17 cellular contexts compared by ENCODE assay signal in the genomic region with DNA sequence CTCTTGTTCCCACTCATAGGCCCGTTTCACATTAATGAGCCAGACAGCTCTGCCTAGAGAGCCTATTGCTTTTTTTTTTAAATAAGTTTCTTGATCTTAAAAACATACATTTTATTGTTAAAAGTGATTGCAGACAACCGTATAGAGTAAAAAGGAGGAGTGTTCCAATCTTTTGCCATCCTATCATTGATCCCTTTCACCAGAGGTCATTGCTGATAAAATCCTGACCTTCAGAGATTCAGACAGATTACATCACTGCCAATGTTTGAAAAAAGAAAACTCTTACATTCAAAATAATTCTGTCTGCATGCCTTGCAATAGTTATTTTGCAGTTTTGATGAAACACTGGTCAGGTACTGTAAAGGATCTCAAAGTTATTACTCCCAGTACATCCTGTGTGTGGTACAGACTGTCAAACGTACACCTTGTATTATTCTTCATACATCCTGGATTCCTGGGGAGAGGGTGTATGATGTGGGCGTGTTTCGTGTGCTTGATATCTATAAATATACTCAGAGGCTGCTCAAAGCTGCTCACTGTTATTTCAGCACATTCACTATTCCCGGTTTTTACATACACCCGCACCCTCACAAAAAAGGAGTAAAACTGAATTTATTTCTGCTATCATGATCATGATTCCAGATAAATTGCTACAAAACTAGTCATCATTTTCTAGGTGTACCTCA. TPM values are rescaled to one million over a fixed set of nuclear protein-coding genes. Genes with fewer than 3 reads are reported as not detected.
DNase-seq lines count a peak whose midpoint lies in the region; ATAC-seq and TF ChIP-seq lines count a peak whose summit lies in the region.
"Had no signal": no experiment of that assay in that cellular context is flagged by ENCODE, and none has a peak within 500 bp of the region (broad histone marks: within the 10 kb centered on the region; RNA-seq: fewer than 3 reads in every experiment).

No MANE protein-coding gene starts in this region.

- no peaks in the 10 kb centered on the region for H3K4me1 ChIP-seq in parathyroid adenoma
- H3K4me1 ChIP-seq: BE2C had no signal

- H3K4me3 Mint-ChIP-seq in activated naive CD4-positive, alpha-beta T cell treated with anti-CD3 and anti-CD28 coated beads for 36 hours: no peak overlapping the region
- H3K4me3 Mint-ChIP-seq in activated T-helper 2 cell treated with anti-CD3 and anti-CD28 coated beads, Interferon-gamma antibody, Interleukin-2, Interleukin-4, amounts not matched to agents 10 μg/mL and 5 μg/mL and 100 μg/mL, durations not matched to agents 14 hours and 24 hours and 36 hours (ENCODE audit: low read depth): no peak overlapping the region

- TF ChIP-seq CTCF in parathyroid adenoma (IDR thresholded peaks at IDR 0.05): no peak

- no peak overlapping the region for H3K9ac ChIP-seq in parathyroid adenoma

- CTCF ChIA-PET in activated naive CD4-positive, alpha-beta T cell treated with anti-CD3 and anti-CD28 coated beads for 36 hours (lab: Charles Lee): interaction anchor here (0.7 kb wide), 2 partner anchors 146 to 253 kb away, joined by 3 read pairs; no protein-coding TSS in a partner anchor

- H3K27me3 ChIP-seq in parathyroid adenoma (ENCODE audit: control insufficient read depth, insufficient read depth, low read length): no peaks in the 10 kb centered on the region
- H3K27me3 ChIP-seq: BE2C had no signal

- no peak overlapping the region for H3K4me3 ChIP-seq in parathyroid adenoma (ENCODE audit: low read depth, low read length)

- no peak for DNase-seq in activated naive CD4-positive, alpha-beta T cell treated with anti-CD3 and anti-CD28 coated beads for 36 hours
- no peak for DNase-seq in activated naive CD4-positive, alpha-beta T cell treated with anti-CD3 and anti-CD28 coated beads, Interleukin-2, amount 50 U/mL, for 16 hours
- DNase-seq in NCI-H69 (lab: John Stamatoyannopoulos, UW): peak; percentile 69
- no peak for DNase-seq in activated T-helper 2 cell treated with anti-CD3 and anti-CD28 coated beads, Interferon-gamma antibody, Interleukin-2, Interleukin-4, amounts not matched to agents 10 μg/mL and 5 μg/mL and 100 μg/mL, durations not matched to agents 14 hours and 24 hours and 36 hours (ENCODE audit: low spot score)
- DNase-seq in NCI-H2081 treated with DMSO at 0.1 percent for 48 hours (lab: John Stamatoyannopoulos, UW): no peak
- DNase-seq: BE2C, EL, IMR-90, MV-4-11, NCI-H1105 treated with DMSO at 0.1 percent for 48 hours, NCI-H1694, NCI-H2171 treated with DMSO at 0.1 percent for 48 hours, NCI-H446 treated with DMSO at 0.1 percent for 48 hours, NCI-H526 treated with DMSO at 0.1 percent for 48 hours, SIG-M5 had no signal

- peak overlapping the region; percentile 4 for H3K27ac Mint-ChIP-seq in activated naive CD4-positive, alpha-beta T cell treated with anti-CD3 and anti-CD28 coated beads for 36 hours
- peak overlapping the region; percentile 51 for H3K27ac Mint-ChIP-seq in activated T-helper 2 cell treated with anti-CD3 and anti-CD28 coated beads, Interferon-gamma antibody, Interleukin-2, Interleukin-4, amounts not matched to agents 10 μg/mL and 5 μg/mL and 100 μg/mL, durations not matched to agents 14 hours and 24 hours and 36 hours

- intact Hi-C loops in activated naive CD4-positive, alpha-beta T cell treated with anti-CD3 and anti-CD28 coated beads for 36 hours (cut with micrococcal nuclease): loop anchor here (1.0 kb wide), 2 partner anchors 12 to 40 kb away; no protein-coding TSS in a partner anchor
- intact Hi-C loops in activated T-helper 2 cell treated with anti-CD3 and anti-CD28 coated beads, Interferon-gamma antibody, Interleukin-2, Interleukin-4, amounts not matched to agents 10 μg/mL and 5 μg/mL and 100 μg/mL, durations not matched to agents 14 hours and 24 hours and 36 hours (cut with micrococcal nuclease): no loop called here

- H3K4me2 ChIP-seq in parathyroid adenoma (ENCODE audit: low read length): no peak overlapping the region

- no peak for ATAC-seq in HG03045 (IDR thresholded peaks at IDR 0.05; ENCODE audit: unreplicated experiment)

- no peak overlapping the region for H3K27ac ChIP-seq in parathyroid adenoma

- H3K36me3 ChIP-seq in parathyroid adenoma (ENCODE audit: control insufficient read depth, insufficient read depth, low read length): no peaks in the 10 kb centered on the region
- H3K36me3 ChIP-seq: BE2C had no signal

- H3K79me2 ChIP-seq in parathyroid adenoma: no peaks in the 10 kb centered on the region

- no peaks in the 10 kb centered on the region for H3K9me3 ChIP-seq in parathyroid adenoma (ENCODE audit: control insufficient read depth, low read length)
- H3K9me3 ChIP-seq: BE2C had no signal

- H3K36me3 Mint-ChIP-seq in activated naive CD4-positive, alpha-beta T cell treated with anti-CD3 and anti-CD28 coated beads for 36 hours (ENCODE audit: low read depth): no peaks in the 10 kb centered on the region
- H3K36me3 Mint-ChIP-seq in activated T-helper 2 cell treated with anti-CD3 and anti-CD28 coated beads, Interferon-gamma antibody, Interleukin-2, Interleukin-4, amounts not matched to agents 10 μg/mL and 5 μg/mL and 100 μg/mL, durations not matched to agents 14 hours and 24 hours and 36 hours (ENCODE audit: low read depth): no peaks in the 10 kb centered on the region

- peaks cover 4% of the 10 kb centered on the region for H3K27me3 Mint-ChIP-seq in activated naive CD4-positive, alpha-beta T cell treated with anti-CD3 and anti-CD28 coated beads for 36 hours (ENCODE audit: low read depth)
- no peaks in the 10 kb centered on the region for H3K27me3 Mint-ChIP-seq in activated T-helper 2 cell treated with anti-CD3 and anti-CD28 coated beads, Interferon-gamma antibody, Interleukin-2, Interleukin-4, amounts not matched to agents 10 μg/mL and 5 μg/mL and 100 μg/mL, durations not matched to agents 14 hours and 24 hours and 36 hours (ENCODE audit: low read depth)

- H3K4me1 Mint-ChIP-seq in activated naive CD4-positive, alpha-beta T cell treated with anti-CD3 and anti-CD28 coated beads for 36 hours (ENCODE audit: low read depth): peaks cover 33% of the 10 kb centered on the region
- H3K4me1 Mint-ChIP-seq in activated T-helper 2 cell treated with anti-CD3 and anti-CD28 coated beads, Interferon-gamma antibody, Interleukin-2, Interleukin-4, amounts not matched to agents 10 μg/mL and 5 μg/mL and 100 μg/mL, durations not matched to agents 14 hours and 24 hours and 36 hours (ENCODE audit: low read depth): peaks cover 30% of the 10 kb centered on the region

- peak overlapping the region; percentile 22 for H2AFZ ChIP-seq in parathyroid adenoma

- no peaks in the 10 kb centered on the region for H3K9me3 Mint-ChIP-seq in activated naive CD4-positive, alpha-beta T cell treated with anti-CD3 and anti-CD28 coated beads for 36 hours
- no peaks in the 10 kb centered on the region for H3K9me3 Mint-ChIP-seq in activated T-helper 2 cell treated with anti-CD3 and anti-CD28 coated beads, Interferon-gamma antibody, Interleukin-2, Interleukin-4, amounts not matched to agents 10 μg/mL and 5 μg/mL and 100 μg/mL, durations not matched to agents 14 hours and 24 hours and 36 hours

RNA-seq across cellular contexts. Expression of gene KLHL2, which starts 15.4 kb away (rescaled TPM):
- 10 to 100 TPM; 36.8 to 39.2 TPM for total RNA-seq in activated naive CD4-positive, alpha-beta T cell treated with anti-CD3 and anti-CD28 coated beads for 36 hours
- total RNA-seq in activated T-helper 2 cell treated with anti-CD3 and anti-CD28 coated beads, Interferon-gamma antibody, Interleukin-2, Interleukin-4, amounts not matched to agents 10 μg/mL and 5 μg/mL and 100 μg/mL, durations not matched to agents 14 hours and 24 hours and 36 hours: 30.3 and 32.3 TPM in 2 replicates
